Comparison of ENCODE assay signal across 24 cellular contexts in the genomic region with DNA sequence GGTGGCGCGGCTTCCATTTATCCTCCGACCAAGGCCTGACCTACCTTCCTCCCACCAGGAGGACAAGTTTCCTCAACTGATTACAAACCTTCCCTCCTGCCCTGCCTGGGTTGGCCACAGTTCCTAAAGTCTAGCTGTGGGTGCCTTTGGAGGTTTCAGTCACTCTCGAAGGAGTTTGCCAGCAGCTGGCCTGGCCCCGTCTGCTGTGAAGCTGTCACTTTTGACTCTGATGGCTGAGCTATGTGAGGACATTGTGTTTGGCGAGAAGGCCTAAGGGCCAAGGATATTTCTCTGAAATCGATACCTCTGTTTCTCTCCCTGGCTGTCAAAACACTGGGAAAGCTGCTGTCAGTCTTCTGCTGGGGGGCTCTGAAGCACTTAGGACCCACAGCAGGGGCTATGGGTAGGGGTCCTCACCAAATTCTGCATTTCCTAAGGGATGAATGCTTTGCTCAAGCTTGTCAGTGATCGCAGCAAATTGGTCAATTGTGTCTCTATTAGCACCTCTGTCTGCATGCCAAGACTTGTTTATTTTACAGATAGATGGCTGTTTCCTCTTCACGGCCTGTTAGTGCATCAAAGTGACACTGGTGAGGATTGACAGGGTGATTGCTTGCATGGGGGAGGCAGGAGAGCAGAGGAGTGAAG. TPM values are rescaled to one million over a fixed set of nuclear protein-coding genes. Genes with fewer than 3 reads are reported as not detected.
DNase-seq lines count a peak whose midpoint lies in the region; TF ChIP-seq lines count a peak whose summit lies in the region.
"Had no signal": no experiment of that assay in that cellular context is flagged by ENCODE, and none has a peak within 500 bp of the region (broad histone marks: within the 10 kb centered on the region; RNA-seq: fewer than 3 reads in every experiment).

No MANE protein-coding gene starts in this region.

- peak overlapping the region in 2 of 3 experiments; percentile 58 to 67; a peak in 2 of 7 replicates for H3K27ac Mint-ChIP-seq in H9
- H3K27ac Mint-ChIP-seq: activated naive CD4-positive, alpha-beta T cell treated with anti-CD3 and anti-CD28 coated beads, Interleukin-2, amount 50 U/mL, for 72 hours; CD4-positive, CD25-positive, alpha-beta regulatory T cell; nephron; stimulated activated naive CD8-positive, alpha-beta T cell treated with anti-CD3 and anti-CD28 coated beads, Interleukin-15, Interleukin-2, amounts not matched to agents 100 ng/mL and 50 ng/mL, for 24 hours had no signal

- no peak for TF ChIP-seq CTCF in H9 (conservative IDR thresholded peaks at IDR 0.05)
- TF ChIP-seq CTCF in prostate gland (IDR thresholded peaks at IDR 0.05), result no peak

- H3K9me3 Mint-ChIP-seq in H9, result peaks cover 6 to 9% of the 10 kb centered on the region in 2 experiments
- H3K9me3 Mint-ChIP-seq: nephron; stimulated activated naive CD8-positive, alpha-beta T cell treated with anti-CD3 and anti-CD28 coated beads, Interleukin-15, Interleukin-2, amounts not matched to agents 100 ng/mL and 50 ng/mL, for 24 hours had no signal

- H3K9me3 ChIP-seq in H9 (ENCODE audit: control insufficient read depth, low read depth, low read length), result no peaks in the 10 kb centered on the region
- H3K9me3 ChIP-seq in prostate gland, result no peaks in the 10 kb centered on the region
- H3K9me3 ChIP-seq: SK-N-SH had no signal

- H3K4me1 ChIP-seq in H9 (ENCODE audit: insufficient read depth, low read length), result peaks cover 9% of the 10 kb centered on the region
- H3K4me1 ChIP-seq in mesendoderm (ENCODE audit: control insufficient read depth, low read depth, low read length), result peaks cover 16% of the 10 kb centered on the region
- H3K4me1 ChIP-seq in prostate gland (replicated peaks), result peaks cover 7% of the 10 kb centered on the region
- H3K4me1 ChIP-seq: heart right ventricle, left lung, tibial artery had no signal

- H4K5ac ChIP-seq in H9 (ENCODE audit: insufficient read length, low read depth, low read length) (no peak overlapping the region), mesendoderm (ENCODE audit: low read length) (no peak overlapping the region)

- no peak overlapping the region for H3K4me2 ChIP-seq in H9 (ENCODE audit: insufficient read depth, insufficient read length, low read length)
- H3K4me2 ChIP-seq in mesendoderm (ENCODE audit: low read length), result no peak overlapping the region
- H3K4me2 ChIP-seq: SK-N-SH had no signal

- peak; percentile 15 for DNase-seq in COR-L47 (lab: John Stamatoyannopoulos, UW)
- DNase-seq in H9, result no peak
- peak; percentile 0 for DNase-seq in NCI-H748 treated with DMSO at 0.1 percent for 48 hours (lab: John Stamatoyannopoulos, UW)
- peak; percentile 91 for DNase-seq in mesendoderm
- DNase-seq in prostate gland (ENCODE audit: low spot score), result no peak
- no peak for DNase-seq in GDM1 (lab: John Stamatoyannopoulos, UW)
- no peak for DNase-seq in NOMO-1 (lab: John Stamatoyannopoulos, UW; ENCODE audit: unreplicated experiment in 2 of 2)
- no peak for DNase-seq in DMS 273 (lab: John Stamatoyannopoulos, UW; ENCODE audit: unreplicated experiment)
- DNase-seq: activated CD4-positive, alpha-beta T cell treated with anti-CD3 and anti-CD28 coated beads, Interleukin-2, amount 50 U/mL, for 1 hour; CD4-positive, CD25-positive, alpha-beta regulatory T cell; DND-41; dorsolateral prefrontal cortex; heart right ventricle; left lung; NCI-H1092 treated with DMSO at 0.1 percent for 48 hours; NCI-H226; SK-N-SH; spleen; stimulated activated CD4-positive, alpha-beta T cell treated with anti-CD3 and anti-CD28 coated beads, Interleukin-4, amount 100 ng/mL, for 1 hour; tibial artery had no signal

- peak overlapping the region in 1 of 2 experiments; percentile 50; a peak in 1 of 5 replicates for H3K4me3 Mint-ChIP-seq in H9
- H3K4me3 Mint-ChIP-seq: CD4-positive, CD25-positive, alpha-beta regulatory T cell; nephron; stimulated activated naive CD8-positive, alpha-beta T cell treated with anti-CD3 and anti-CD28 coated beads, Interleukin-15, Interleukin-2, amounts not matched to agents 100 ng/mL and 50 ng/mL, for 24 hours had no signal

- H3K36me3 Mint-ChIP-seq in H9 (ENCODE audit: insufficient read depth in 1 of 3, low read depth in 3 of 3), result peaks cover 0 to 9% (median 4%) of the 10 kb centered on the region in 3 experiments; a peak in 3 of 7 replicates

- H3K4me3 ChIP-seq in mesendoderm (ENCODE audit: low read length) (no peak overlapping the region), prostate gland (no peak overlapping the region)
- H3K4me3 ChIP-seq: dorsolateral prefrontal cortex, heart right ventricle, left lung, spleen, tibial artery had no signal

- H3K79me1 ChIP-seq in H9 (ENCODE audit: insufficient read depth, low read depth, low read length, poor library complexity, severe bottlenecking), result no peaks in the 10 kb centered on the region
- H3K79me1 ChIP-seq in mesendoderm (ENCODE audit: low read length), result no peaks in the 10 kb centered on the region

- H4K91ac ChIP-seq in H9 (ENCODE audit: insufficient read length, low read depth, low read length), result no peak overlapping the region

- H2AK5ac ChIP-seq in H9 (ENCODE audit: insufficient read length, low read length) (no peak overlapping the region), mesendoderm (ENCODE audit: low read length) (no peak overlapping the region)

- peaks cover 14% of the 10 kb centered on the region for H3K27me3 Mint-ChIP-seq in H9 (ENCODE audit: low read depth)
- H3K27me3 Mint-ChIP-seq: CD4-positive, CD25-positive, alpha-beta regulatory T cell; stimulated activated naive CD8-positive, alpha-beta T cell treated with anti-CD3 and anti-CD28 coated beads, Interleukin-15, Interleukin-2, amounts not matched to agents 100 ng/mL and 50 ng/mL, for 24 hours had no signal

- H3K14ac ChIP-seq in H9 (ENCODE audit: insufficient read depth, low read length), result no peak overlapping the region

- H3K9ac ChIP-seq in H9 (ENCODE audit: extremely low read depth, insufficient read length, low read length) (no peak overlapping the region), mesendoderm (ENCODE audit: low read length) (no peak overlapping the region)
- H3K9ac ChIP-seq: SK-N-SH had no signal

- no CpG with 5 or more reads among the region's 9 CpGs for WGBS in H9 (ENCODE audit: extremely low coverage, insufficient read length, low lambda C conversion rate)
- WGBS in mesendoderm (ENCODE audit: extremely low coverage, insufficient coverage, low lambda C conversion rate), result no CpG with 5 or more reads among the region's 9 CpGs
- WGBS in prostate gland, result 62% methylated on average over 9 of the region's 9 CpGs

- H3K23me2 ChIP-seq in H9 (ENCODE audit: insufficient read length, low read depth, low read length, poor library complexity, severe bottlenecking), result no peaks in the 10 kb centered on the region

- H2AFZ ChIP-seq in H9 (ENCODE audit: low read length), result no peak overlapping the region

- TF ChIP-seq POLR2A in prostate gland (IDR thresholded peaks at IDR 0.05), result no peak

- no peaks in the 10 kb centered on the region for H4K20me1 ChIP-seq in H9 (ENCODE audit: control insufficient read depth, insufficient read depth, insufficient read length)

- H4K8ac ChIP-seq in H9 (replicated peaks; ENCODE audit: insufficient read length, low read depth, low read length) (no peak overlapping the region), mesendoderm (ENCODE audit: low read depth, low read length) (no peak overlapping the region)

- H2BK15ac ChIP-seq in H9 (ENCODE audit: low read depth, low read length) (no peak overlapping the region), mesendoderm (replicated peaks; ENCODE audit: low read depth) (no peak overlapping the region)

- intact Hi-C loops in prostate gland (cut with DNase I), result no loop called here

- H3T11ph ChIP-seq in H9 (ENCODE audit: low read length), result no peak overlapping the region

- H3K23ac ChIP-seq in H9 (ENCODE audit: insufficient read length, low read depth, low read length) (no peak overlapping the region), mesendoderm (ENCODE audit: low read length) (no peak overlapping the region)

- H3K18ac ChIP-seq in H9 (ENCODE audit: insufficient read length, low read depth, low read length) (no peak overlapping the region), mesendoderm (ENCODE audit: low read length) (no peak overlapping the region)

- H3K27me3 ChIP-seq in H9 (ENCODE audit: insufficient read depth, low read length), result no peaks in the 10 kb centered on the region
- peaks cover 2% of the 10 kb centered on the region for H3K27me3 ChIP-seq in mesendoderm (ENCODE audit: insufficient read depth, low read length, poor library complexity)
- H3K27me3 ChIP-seq in prostate gland (replicated peaks; ENCODE audit: insufficient read depth), result no peaks in the 10 kb centered on the region
- H3K27me3 ChIP-seq: dorsolateral prefrontal cortex, heart right ventricle, left lung, spleen, tibial artery had no signal

- H2BK5ac ChIP-seq in H9 (ENCODE audit: insufficient read length, low read length) (no peak overlapping the region), mesendoderm (ENCODE audit: low read length) (no peak overlapping the region)

- H3K4me1 Mint-ChIP-seq in H9, result peaks cover 53 to 63% of the 10 kb centered on the region in 2 experiments
- H3K4me1 Mint-ChIP-seq: CD4-positive, CD25-positive, alpha-beta regulatory T cell had no signal

- no peak overlapping the region for H2BK12ac ChIP-seq in H9 (ENCODE audit: insufficient read length, low read depth, low read length)

- no peaks in the 10 kb centered on the region for H3K36me3 ChIP-seq in mesendoderm (ENCODE audit: control insufficient read depth, insufficient read depth, low read length)
- H3K36me3 ChIP-seq in prostate gland, result no peaks in the 10 kb centered on the region
- H3K36me3 ChIP-seq: heart right ventricle, left lung, spleen, tibial artery had no signal

- H2BK20ac ChIP-seq in H9 (ENCODE audit: low read depth, low read length, poor library complexity, severe bottlenecking), result no peak overlapping the region

- no peak overlapping the region for H3K4ac ChIP-seq in H9 (ENCODE audit: low read depth, low read length)
- H3K4ac ChIP-seq in mesendoderm (ENCODE audit: low read depth, low read length), result no peak overlapping the region

- H3K79me2 ChIP-seq in H9 (ENCODE audit: insufficient read depth, low read length), result no peaks in the 10 kb centered on the region
- no peaks in the 10 kb centered on the region for H3K79me2 ChIP-seq in mesendoderm (ENCODE audit: control insufficient read depth, insufficient read depth, low read length)

- H3K27ac ChIP-seq in H9 (ENCODE audit: insufficient read length, low read depth, low read length) (no peak overlapping the region), mesendoderm (ENCODE audit: low read depth, low read length) (no peak overlapping the region), prostate gland (no peak overlapping the region)
- H3K27ac ChIP-seq: dorsolateral prefrontal cortex, heart right ventricle, left lung, RWPE1, spleen, tibial artery had no signal

- H2BK120ac ChIP-seq in H9 (ENCODE audit: low read depth, low read length, poor library complexity, severe bottlenecking) (no peak overlapping the region), mesendoderm (ENCODE audit: low read depth, low read length) (no peak overlapping the region)

- H3K56ac ChIP-seq in H9 (ENCODE audit: insufficient read length, low read depth, low read length) (no peak overlapping the region), mesendoderm (ENCODE audit: low read length) (no peak overlapping the region)

RNA-seq across cellular contexts. Expression of gene SAMD8, which starts 31.9 kb away (rescaled TPM):
- total RNA-seq in H9 (2021) (16.7 and 18.8 TPM in 2 replicates), prostate gland (10 to 100 TPM; 18.8 to 41.5 TPM)
- polyA plus RNA-seq in mesendoderm (2013, experiment 1 of 2), result 7.3 TPM
- polyA plus RNA-seq in mesendoderm (2013, experiment 2 of 2), result 7.9 TPM

Comparison
In these comparisons a context has a peak if more than half of its experiments do, and no peak if none do; other contexts are left out.
1. DNase-seq: peak in COR-L47 (single experiment), NCI-H748 treated with DMSO at 0.1 percent for 48 hours (single experiment) and mesendoderm (single experiment); none in H9 (single experiment), prostate gland (single experiment), GDM1 (single experiment), NOMO-1 (0 of 2) and DMS 273 (single experiment).